7 cellular contexts compared by ENCODE assay signal in the genomic region with DNA sequence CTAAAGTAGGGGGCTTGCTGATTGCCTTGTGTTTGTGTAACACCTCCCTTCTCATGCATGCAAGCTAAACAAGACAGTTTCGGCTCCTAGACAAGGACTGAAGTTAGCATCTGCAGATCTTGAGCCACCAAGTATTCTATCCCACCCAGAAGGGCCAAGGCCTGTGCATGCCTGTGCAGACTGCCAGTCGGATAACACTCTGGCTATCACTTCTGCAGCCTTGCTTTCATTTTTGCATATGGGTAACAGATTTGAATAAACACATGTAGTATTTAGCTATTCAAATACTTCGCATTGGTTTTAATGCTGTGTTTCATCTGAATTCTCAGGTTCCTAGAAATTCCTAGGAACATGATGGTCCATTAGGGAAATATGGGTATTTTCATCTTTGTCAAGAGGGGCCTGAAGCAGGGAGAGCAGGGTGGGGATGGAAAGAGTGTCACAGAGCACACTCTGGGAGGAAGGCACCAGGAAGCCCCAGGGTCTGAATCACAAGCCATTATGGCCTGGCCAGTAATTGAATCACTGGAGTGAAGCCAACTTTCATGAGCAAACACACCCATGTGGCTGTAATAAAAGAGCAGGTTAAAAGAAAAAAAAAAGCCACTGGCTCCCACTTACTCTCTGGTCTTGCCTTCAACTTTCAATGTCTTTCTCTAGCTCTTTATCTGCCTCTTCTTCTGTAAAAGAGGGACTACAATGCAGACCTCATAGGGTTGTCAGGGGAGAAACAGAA. TPM values are rescaled to one million over a fixed set of nuclear protein-coding genes. Genes with fewer than 3 reads are reported as not detected.
A peak's percentile ranks its signal among the peaks of the same experiment; 100 is the strongest.
DNase-seq lines count a peak whose midpoint lies in the region; ATAC-seq and TF ChIP-seq lines count a peak whose summit lies in the region.

No MANE protein-coding gene starts in this region.

- ATAC-seq in thoracic aorta (ENCODE audit: insufficient number of reproducible peaks, low FRiP score, low read depth) (no peak), GM19023 (IDR thresholded peaks at IDR 0.05; ENCODE audit: unreplicated experiment) (no peak)
- no peak for ATAC-seq in activated T-cell treated with anti-CD3 and anti-CD28 coated beads, Interleukin-2, amount 50 U/mL, for 72 hours (replicated peaks in 1 of 2)

- peak overlapping the region; percentile 89 to 95 for H3K27ac ChIP-seq in thoracic aorta
- no peak overlapping the region for H3K27ac ChIP-seq in ovary

- peak; percentile 74 for DNase-seq in HPDE6-E6E7 (ENCODE audit: extremely low spot score)
- DNase-seq in NCI-H69 (lab: John Stamatoyannopoulos, UW) = peak; percentile 96
- peak; percentile 37 for DNase-seq in epidermal melanocyte (ENCODE audit: insufficient read length, low spot score)
- no peak for DNase-seq in thoracic aorta (ENCODE audit: low spot score)
- DNase-seq in activated T-cell treated with anti-CD3 and anti-CD28 coated beads, Interleukin-2, amount 50 U/mL, for 72 hours = no peak
- no peak for DNase-seq in ovary

- H3K36me3 ChIP-seq in thoracic aorta = no peaks in the 10 kb centered on the region
- H3K36me3 ChIP-seq in ovary = no peaks in the 10 kb centered on the region

- H3K36me3 Mint-ChIP-seq in activated T-cell treated with anti-CD3 and anti-CD28 coated beads, Interleukin-2, amount 50 U/mL, for 72 hours (ENCODE audit: insufficient read depth in 2 of 2) = no peaks in the 10 kb centered on the region

- no peak overlapping the region for H3K4me3 Mint-ChIP-seq in activated T-cell treated with anti-CD3 and anti-CD28 coated beads, Interleukin-2, amount 50 U/mL, for 72 hours

- no peak overlapping the region for H3K4me3 ChIP-seq in thoracic aorta
- H3K4me3 ChIP-seq in ovary = no peak overlapping the region

- intact Hi-C loops in ovary (cut with DNase I) = no loop called here

- H3K9me3 ChIP-seq in thoracic aorta (no peaks in the 10 kb centered on the region), ovary (no peaks in the 10 kb centered on the region)

- WGBS in ovary, 3 donors = 87 to 93% (median 90%) methylated on average over 3 of the region's 3 CpGs

- H3K27me3 Mint-ChIP-seq in activated T-cell treated with anti-CD3 and anti-CD28 coated beads, Interleukin-2, amount 50 U/mL, for 72 hours (ENCODE audit: low read depth) = no peaks in the 10 kb centered on the region

- H3K27me3 ChIP-seq in thoracic aorta (replicated peaks; ENCODE audit: insufficient read depth) (no peaks in the 10 kb centered on the region), ovary (no peaks in the 10 kb centered on the region)

- no peaks in the 10 kb centered on the region for H3K4me1 Mint-ChIP-seq in activated T-cell treated with anti-CD3 and anti-CD28 coated beads, Interleukin-2, amount 50 U/mL, for 72 hours (ENCODE audit: low read depth)

- H3K4me1 ChIP-seq in thoracic aorta (ENCODE audit: control insufficient read depth in 1 of 2, low read depth in 2 of 2) (peaks cover 53 to 85% of the 10 kb centered on the region in 2 donors), ovary (ENCODE audit: insufficient read depth) (peaks cover 8% of the 10 kb centered on the region)

- H3K27ac Mint-ChIP-seq in activated T-cell treated with anti-CD3 and anti-CD28 coated beads, Interleukin-2, amount 50 U/mL, for 72 hours = no peak overlapping the region

- TF ChIP-seq POLR2A in ovary (IDR thresholded peaks at IDR 0.05) = no peak

- no peak for TF ChIP-seq CTCF in thoracic aorta (IDR thresholded peaks at IDR 0.05)
- TF ChIP-seq CTCF in ovary (IDR thresholded peaks at IDR 0.05) = no peak

- TF ChIP-seq EP300 in ovary (IDR thresholded peaks at IDR 0.05) = no peak

- H3K9me3 Mint-ChIP-seq in activated T-cell treated with anti-CD3 and anti-CD28 coated beads, Interleukin-2, amount 50 U/mL, for 72 hours = no peaks in the 10 kb centered on the region

RNA-seq across cellular contexts. Expression of a gene that starts 28.2 kb away (rescaled TPM):
- 100 to 1,000 TPM; 227 to 262 TPM for total RNA-seq in thoracic aorta
- 100 to 1,000 TPM; 113 to 135 TPM for total RNA-seq in activated T-cell treated with anti-CD3 and anti-CD28 coated beads, Interleukin-2, amount 50 U/mL, for 72 hours
- total RNA-seq in ovary = 100 to 1,000 TPM in 1 of 7 donors, 10 to 100 TPM in 6; 22.1 to 132 (median 36.2) TPM
- 100 to 1,000 TPM in 1 of 2 donors, 10 to 100 TPM in 1; 49.2 to 103 TPM for polyA plus RNA-seq in ovary

Comparison
In these comparisons a context has a peak if more than half of its experiments do, and no peak if none do; other contexts are left out.
1. DNase-seq: peak in HPDE6-E6E7 (single experiment), NCI-H69 (single experiment) and epidermal melanocyte (single experiment); none in thoracic aorta (single experiment), activated T-cell treated with anti-CD3 and anti-CD28 coated beads, Interleukin-2, amount 50 U/mL, for 72 hours (0 of 2) and ovary (0 of 5).
2. H3K27ac ChIP-seq: peak in thoracic aorta (2 of 2); none in ovary (0 of 2).